In genomic region chr20:50115041-50115512, GRCh38 we compare ENCODE assay signal across 7 cellular contexts. TPM values are rescaled to one million over a fixed set of nuclear protein-coding genes. Genes with fewer than 3 reads are reported as not detected.
DNase-seq lines count a peak whose midpoint lies in the region; ATAC-seq and TF ChIP-seq lines count a peak whose summit lies in the region.

No MANE protein-coding gene starts in this region.

- no CpG with 5 or more reads among the region's 6 CpGs for WGBS in iPS DF 6.9 (ENCODE audit: insufficient coverage, insufficient read length)

- ATAC-seq in stimulated activated effector memory CD8-positive, alpha-beta T cell treated with anti-CD3 and anti-CD28 coated beads, Interleukin-12 subunit alpha, Interleukin-12 subunit beta, amount 100 ng/mL, for 72 hours = no peak
- no peak for ATAC-seq in HG03521 (IDR thresholded peaks at IDR 0.05; ENCODE audit: unreplicated experiment)
- ATAC-seq in activated CD4-positive, CD25-positive, alpha-beta regulatory T cell treated with anti-CD3 and anti-CD28 coated beads, Interleukin-2, amount 50 U/mL, for 24 hours = no peak

- H3K4me3 ChIP-seq in HL-60 (replicated peaks; ENCODE audit: insufficient read depth, low read length) = peak overlapping the region; percentile 53
- H3K4me3 ChIP-seq in iPS DF 6.9 (ENCODE audit: low read length) = peak overlapping the region; percentile 58; the same call in 1 of the 2 replicates

- DNase-seq in HL-60 (ENCODE audit: low read depth in 1 of 2, low spot score in 1 of 2) (no peak), iPS DF 6.9 (ENCODE audit: low read depth, low spot score) (no peak)
- DNase-seq in activated CD4-positive, alpha-beta memory T cell treated with anti-CD3 and anti-CD28 coated beads, Interleukin-2, amount 10 ng/mL, durations not matched to agents 7 days and 5 days = no peak
- DNase-seq in stimulated activated effector memory CD8-positive, alpha-beta T cell treated with anti-CD3 and anti-CD28 coated beads, Interleukin-12 subunit alpha, Interleukin-12 subunit beta, amount 100 ng/mL, for 72 hours (ENCODE audit: low spot score in 2 of 2) = no peak
- DNase-seq in activated effector memory CD4-positive, alpha-beta T cell treated with anti-CD3 and anti-CD28 coated beads, Interleukin-2, amount 50 U/mL, for 16 hours = no peak

- peaks cover 25% of the 10 kb centered on the region for H3K36me3 Mint-ChIP-seq in activated CD4-positive, alpha-beta memory T cell treated with anti-CD3 and anti-CD28 coated beads, Interleukin-2, amount 10 ng/mL, durations not matched to agents 7 days and 5 days (ENCODE audit: low read depth)
- H3K36me3 Mint-ChIP-seq in stimulated activated effector memory CD8-positive, alpha-beta T cell treated with anti-CD3 and anti-CD28 coated beads, Interleukin-12 subunit alpha, Interleukin-12 subunit beta, amount 100 ng/mL, for 72 hours = peaks cover 54% of the 10 kb centered on the region

- peak overlapping the region; percentile 42 for H3K27ac ChIP-seq in HL-60 (replicated peaks)
- H3K27ac ChIP-seq in iPS DF 6.9 (ENCODE audit: low read length) = no peak overlapping the region

- H3K36me3 ChIP-seq in iPS DF 6.9 (ENCODE audit: control insufficient read depth, insufficient read depth, low read length) = no peaks in the 10 kb centered on the region

- H3K9me3 ChIP-seq in iPS DF 6.9 (ENCODE audit: control insufficient read depth, insufficient read depth, low read length) = no peaks in the 10 kb centered on the region

- H3K27me3 Mint-ChIP-seq in activated CD4-positive, alpha-beta memory T cell treated with anti-CD3 and anti-CD28 coated beads, Interleukin-2, amount 10 ng/mL, durations not matched to agents 7 days and 5 days = no peaks in the 10 kb centered on the region

- peak overlapping the region; percentile 80 for H3K4me3 Mint-ChIP-seq in activated CD4-positive, alpha-beta memory T cell treated with anti-CD3 and anti-CD28 coated beads, Interleukin-2, amount 10 ng/mL, durations not matched to agents 7 days and 5 days
- peak overlapping the region; percentile 97 for H3K4me3 Mint-ChIP-seq in stimulated activated effector memory CD8-positive, alpha-beta T cell treated with anti-CD3 and anti-CD28 coated beads, Interleukin-12 subunit alpha, Interleukin-12 subunit beta, amount 100 ng/mL, for 72 hours

- POLR2A ChIA-PET in activated CD4-positive, alpha-beta memory T cell treated with anti-CD3 and anti-CD28 coated beads, Interleukin-2, amount 10 ng/mL, durations not matched to agents 7 days and 5 days (lab: Charles Lee) = interaction anchor here (1.0 to 7.9 kb wide), 9 partner anchors 11 to 396 kb away, joined by 3 to 73 read pairs (median 4); partner anchors contain the start of genes CEBPB, PEDS1 and RNF114

- H3K4me1 ChIP-seq in iPS DF 6.9 (ENCODE audit: control insufficient read depth, insufficient read depth, low read length) = peaks cover 3% of the 10 kb centered on the region

- no peaks in the 10 kb centered on the region for H3K9me3 Mint-ChIP-seq in activated CD4-positive, alpha-beta memory T cell treated with anti-CD3 and anti-CD28 coated beads, Interleukin-2, amount 10 ng/mL, durations not matched to agents 7 days and 5 days
- H3K9me3 Mint-ChIP-seq in stimulated activated effector memory CD8-positive, alpha-beta T cell treated with anti-CD3 and anti-CD28 coated beads, Interleukin-12 subunit alpha, Interleukin-12 subunit beta, amount 100 ng/mL, for 72 hours = no peaks in the 10 kb centered on the region

- no peak for TF ChIP-seq CTCF in HL-60 (IDR thresholded peaks at IDR 0.05; ENCODE audit: insufficient read depth, low read length)

- H3K27me3 ChIP-seq in HL-60 (ENCODE audit: insufficient read depth, poor library complexity, severe bottlenecking) (no peaks in the 10 kb centered on the region), iPS DF 6.9 (ENCODE audit: control insufficient read depth, insufficient read depth, low read length) (no peaks in the 10 kb centered on the region)

- peaks cover 60% of the 10 kb centered on the region for H3K4me1 Mint-ChIP-seq in activated CD4-positive, alpha-beta memory T cell treated with anti-CD3 and anti-CD28 coated beads, Interleukin-2, amount 10 ng/mL, durations not matched to agents 7 days and 5 days
- H3K4me1 Mint-ChIP-seq in stimulated activated effector memory CD8-positive, alpha-beta T cell treated with anti-CD3 and anti-CD28 coated beads, Interleukin-12 subunit alpha, Interleukin-12 subunit beta, amount 100 ng/mL, for 72 hours = peaks cover 59% of the 10 kb centered on the region

- peak overlapping the region; percentile 85 for H3K27ac Mint-ChIP-seq in activated CD4-positive, alpha-beta memory T cell treated with anti-CD3 and anti-CD28 coated beads, Interleukin-2, amount 10 ng/mL, durations not matched to agents 7 days and 5 days
- H3K27ac Mint-ChIP-seq in stimulated activated effector memory CD8-positive, alpha-beta T cell treated with anti-CD3 and anti-CD28 coated beads, Interleukin-12 subunit alpha, Interleukin-12 subunit beta, amount 100 ng/mL, for 72 hours = peak overlapping the region; percentile 80

- CTCF ChIA-PET in activated CD4-positive, alpha-beta memory T cell treated with anti-CD3 and anti-CD28 coated beads, Interleukin-2, amount 10 ng/mL, durations not matched to agents 7 days and 5 days (lab: Charles Lee) = interaction anchor here (0.5 to 5.4 kb wide), 14 partner anchors 9 to 853 kb away, joined by 3 to 35 read pairs (median 4); partner anchors contain the start of gene PEDS1

RNA-seq across cellular contexts. Expression of gene UBE2V1, which starts 2.1 kb away (rescaled TPM):
- 100 to 1,000 TPM; 153 to 154 TPM for total RNA-seq in activated CD4-positive, alpha-beta memory T cell treated with anti-CD3 and anti-CD28 coated beads, Interleukin-2, amount 10 ng/mL, durations not matched to agents 7 days and 5 days

RNA-seq across cellular contexts. Expression of gene PEDS1, which starts 38.4 kb away (rescaled TPM):
- 10 to 100 TPM; 30.3 to 32.3 TPM for total RNA-seq in activated CD4-positive, alpha-beta memory T cell treated with anti-CD3 and anti-CD28 coated beads, Interleukin-2, amount 10 ng/mL, durations not matched to agents 7 days and 5 days
